In the genomic region with DNA sequence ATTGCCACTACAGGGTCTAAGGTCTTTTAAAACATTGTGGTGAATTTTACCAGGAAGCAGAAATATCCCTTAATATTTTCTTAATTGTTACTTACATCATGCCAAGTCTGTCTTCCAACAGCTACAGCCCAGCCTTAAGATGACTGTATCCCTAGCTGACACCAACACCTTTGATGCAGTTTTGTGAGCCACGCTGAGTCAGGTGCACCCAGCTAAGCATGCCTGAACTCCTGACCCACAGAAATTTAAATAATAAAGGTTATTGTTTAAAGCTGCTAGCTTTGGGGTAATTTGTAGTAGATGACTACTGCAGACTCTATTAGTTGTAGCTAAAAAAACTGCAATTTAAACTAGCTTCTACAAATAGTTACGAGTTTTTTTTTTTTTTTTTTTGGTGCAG, we compare ENCODE assay signal across 20 cellular contexts.
"Had no signal": no experiment of that assay in that cellular context is flagged by ENCODE, and none has a peak within 500 bp of the region (broad histone marks: within the 10 kb centered on the region; RNA-seq: fewer than 3 reads in every experiment).

No MANE protein-coding gene starts in this region.

- H3K27me3 ChIP-seq: breast epithelium, left lung, right lobe of liver, testis, transverse colon had no signal

- DNase-seq: activated B cell treated with CpG ODN at 0.5 μM for 24 hours; activated CD4-positive, alpha-beta T cell treated with anti-CD3 and anti-CD28 coated beads, Interleukin-2, amount 50 U/mL, for 1 hour; activated CD8-positive, alpha-beta T cell treated with anti-CD3 and anti-CD28 coated beads for 36 hours; activated naive CD8-positive, alpha-beta T cell treated with anti-CD3 and anti-CD28 coated beads, Interleukin-2, amount 50 U/mL, for 24 hours; activated T-cell treated with anti-CD3 and anti-CD28 coated beads, Interleukin-2, amount 50 U/mL, for 48 hours; amygdala; central memory CD4-positive, alpha-beta T cell; foreskin fibroblast; kidney glomerular epithelial cell; left lung; mesendoderm; natural killer cell; right lobe of liver; stimulated activated CD4-positive, alpha-beta T cell treated with anti-CD3 and anti-CD28 coated beads, Interleukin-2, amount 100 ng/mL, for 48 hours; stimulated activated naive CD4-positive, alpha-beta T cell treated with Interleukin-2 at 50 U/mL for 16 hours; T-helper 17 cell; testis; transverse colon had no signal

- H3K9me3 ChIP-seq: breast epithelium, left lung, right lobe of liver, testis, transverse colon had no signal

- H3K27ac ChIP-seq: breast epithelium, left lung, right lobe of liver, testis, transverse colon had no signal

- H3K4me3 ChIP-seq: breast epithelium, left lung, lung, right lobe of liver, testis, transverse colon had no signal

- H3K36me3 ChIP-seq: breast epithelium, left lung, right lobe of liver, transverse colon had no signal

- H3K4me1 ChIP-seq: breast epithelium, left lung, right lobe of liver, testis, transverse colon had no signal
